In genomic region chr21:15203740-15204139, GRCh38 we compare ENCODE assay signal across 16 cellular contexts.
DNase-seq lines count a peak whose midpoint lies in the region; ATAC-seq and TF ChIP-seq lines count a peak whose summit lies in the region.
"Had no signal": no experiment of that assay in that cellular context is flagged by ENCODE, and none has a peak within 500 bp of the region (broad histone marks: within the 10 kb centered on the region; RNA-seq: fewer than 3 reads in every experiment).

No MANE protein-coding gene starts in this region.

- no peaks in the 10 kb centered on the region for H4K20me1 ChIP-seq in PC-3 (ENCODE audit: low read length)

- peaks cover 0 to 40% (median 15%) of the 10 kb centered on the region in 9 donors for H3K4me1 ChIP-seq in heart right ventricle
- H3K4me1 ChIP-seq in PC-3 (ENCODE audit: insufficient read depth, low read length), result peaks cover 20% of the 10 kb centered on the region

- intact Hi-C loops in heart right ventricle (cut with DNase I), result no loop called here
- intact Hi-C loops in left cardiac atrium (cut with DNase I), result loop anchor here in 1 of 2 donors (5.0 kb wide), 1 partner anchor 81 kb away; no protein-coding TSS in a partner anchor
- intact Hi-C loops in PC-3 (cut with micrococcal nuclease), result no loop called here
- intact Hi-C loops in left ventricle myocardium superior (cut with micrococcal nuclease), result no loop called here

- no peaks in the 10 kb centered on the region for H3K36me3 ChIP-seq in heart right ventricle
- no peaks in the 10 kb centered on the region for H3K36me3 ChIP-seq in PC-3 (ENCODE audit: low read depth, low read length)
- H3K36me3 ChIP-seq: BE2C had no signal

- H3K36me3 Mint-ChIP-seq in nephron (ENCODE audit: low read depth), result no peaks in the 10 kb centered on the region
- H3K36me3 Mint-ChIP-seq: CD14-positive monocyte; CD8-positive, alpha-beta T cell; IgD-negative memory B cell had no signal

- H3K9me3 ChIP-seq in heart right ventricle (no peaks in the 10 kb centered on the region), PC-3 (ENCODE audit: low read length) (no peaks in the 10 kb centered on the region)
- H3K9me3 ChIP-seq: BE2C, Caco-2 had no signal

- H3K9ac ChIP-seq in PC-3 (ENCODE audit: low read length), result no peak overlapping the region

- no TSS peak for BruUV-seq in PC-3 (replicated peaks; lab: Mats Ljungman, UMichigan)

- H3K79me2 ChIP-seq in PC-3 (ENCODE audit: low read length), result no peaks in the 10 kb centered on the region

- H3K27me3 ChIP-seq in heart right ventricle (no peaks in the 10 kb centered on the region), PC-3 (ENCODE audit: low read length) (no peaks in the 10 kb centered on the region)
- H3K27me3 ChIP-seq: BE2C had no signal

- H3K27me3 Mint-ChIP-seq in nephron (ENCODE audit: low read depth), result no peaks in the 10 kb centered on the region

- peak overlapping the region in 7 of 10 donors; percentile 29 to 68 (median 58) for H3K27ac ChIP-seq in heart right ventricle
- H3K27ac ChIP-seq in PC-3 (ENCODE audit: low read length), result no peak overlapping the region

- ATAC-seq in heart right ventricle (no peak), left cardiac atrium (no peak), PC-3 (no peak), left ventricle myocardium superior (peak; percentile 42)
- ATAC-seq: CD8-positive, alpha-beta T cell; HCT116 had no signal

- POLR2A ChIA-PET in PC-3 (lab: Charles Lee; ENCODE audit: unreplicated experiment), result no interaction called here

- no peaks in the 10 kb centered on the region for H3F3A ChIP-seq in PC-3 (ENCODE audit: low read length, unreplicated experiment)

- H3K9me2 ChIP-seq in PC-3 (replicated peaks; ENCODE audit: low read length), result no peaks in the 10 kb centered on the region

- 58% methylated on average over 3 of the region's 3 CpGs for WGBS in heart right ventricle, 2 donors

- peak overlapping the region; percentile 5; the same call in 1 of the 2 replicates for H2AFZ ChIP-seq in PC-3 (ENCODE audit: low read length)

- H3K4me2 ChIP-seq in PC-3 (ENCODE audit: low read length), result no peak overlapping the region

- TF ChIP-seq CTCF in heart right ventricle (IDR thresholded peaks at IDR 0.05), result no peak
- TF ChIP-seq CTCF in PC-3 (conservative IDR thresholded peaks at IDR 0.05; ENCODE audit: low read depth, low read length), result no peak
- no peak for TF ChIP-seq CTCF in nephron (IDR thresholded peaks at IDR 0.05; ENCODE audit: unreplicated experiment in 3 of 3)

- peaks cover 5% of the 10 kb centered on the region for H3K9me3 Mint-ChIP-seq in nephron
- H3K9me3 Mint-ChIP-seq: CD14-positive monocyte; CD8-positive, alpha-beta T cell had no signal

- H3K27ac Mint-ChIP-seq in nephron, result peak overlapping the region; percentile 21 to 62 (median 48)
- H3K27ac Mint-ChIP-seq: CD14-positive monocyte; CD8-positive, alpha-beta T cell; IgD-negative memory B cell had no signal

- H3K4me3 ChIP-seq in heart right ventricle (no peak overlapping the region), PC-3 (ENCODE audit: low read length) (no peak overlapping the region)

- peaks cover 24% of the 10 kb centered on the region for H3K4me1 Mint-ChIP-seq in nephron

- no peak overlapping the region for H3K4me3 Mint-ChIP-seq in nephron
- H3K4me3 Mint-ChIP-seq: CD14-positive monocyte; CD8-positive, alpha-beta T cell; IgD-negative memory B cell had no signal

- DNase-seq in heart right ventricle, result no peak
- DNase-seq in left cardiac atrium, result no peak
- no peak for DNase-seq in PC-3
- no peak for DNase-seq in left ventricle myocardium superior
- no peak for DNase-seq in activated T-cell treated with anti-CD3 and anti-CD28 coated beads, Interleukin-2, amount 50 U/mL, for 48 hours
- DNase-seq in NCI-H526 treated with DMSO at 0.1 percent for 48 hours (lab: John Stamatoyannopoulos, UW), result no peak
- DNase-seq in hepatic stellate cell (ENCODE audit: low spot score), result no peak
- DNase-seq: BE2C; Caco-2; CD8-positive, alpha-beta T cell; DND-41; GDM1 had no signal

- CTCF ChIA-PET in PC-3 (lab: Charles Lee), result no interaction called here
